In the genomic region with DNA sequence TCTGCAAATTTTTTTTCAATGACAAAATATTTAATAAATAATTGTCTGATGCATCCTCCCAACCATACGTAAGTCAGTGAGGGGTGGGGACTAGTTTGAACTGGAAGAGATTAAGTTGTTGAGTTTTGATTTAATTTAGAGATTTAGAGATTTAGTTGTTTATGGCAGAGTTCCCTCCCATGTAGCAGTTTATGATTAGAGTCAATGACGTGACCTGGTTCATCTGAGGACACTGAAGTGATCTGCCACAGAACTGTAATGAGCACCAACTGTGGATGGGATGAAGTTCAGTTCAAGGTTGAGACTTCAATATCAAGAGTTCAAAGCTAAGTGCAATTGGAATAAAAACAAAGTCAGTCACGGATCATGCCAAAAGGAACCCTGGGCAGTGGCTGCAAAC, we compare ENCODE assay signal across 29 cellular contexts.
"Had no signal": no experiment of that assay in that cellular context is flagged by ENCODE, and none has a peak within 500 bp of the region (broad histone marks: within the 10 kb centered on the region; RNA-seq: fewer than 3 reads in every experiment).

No MANE protein-coding gene starts in this region.

- H3K4me3 ChIP-seq: adrenal gland, body of pancreas, esophagus squamous epithelium, gastroesophageal sphincter had no signal

- H3K36me3 ChIP-seq: adrenal gland, esophagus squamous epithelium, gastroesophageal sphincter had no signal

- ATAC-seq: activated CD4-positive, alpha-beta T cell treated with anti-CD3 and anti-CD28 coated beads for 36 hours; activated CD8-positive, alpha-beta memory T cell treated with anti-CD3 and anti-CD28 coated beads, Interleukin-2, amount 10 ng/mL, durations not matched to agents 7 days and 5 days; activated CD8-positive, alpha-beta T cell treated with anti-CD3 and anti-CD28 coated beads, Interleukin-2, amount 10 ng/mL, durations not matched to agents 7 days and 5 days; activated naive CD8-positive, alpha-beta T cell treated with anti-CD3 and anti-CD28 coated beads, Interleukin-2, amount 50 U/mL, for 24 hours; body of pancreas; effector memory CD8-positive, alpha-beta T cell; gastroesophageal sphincter had no signal

- H3K27me3 ChIP-seq: adrenal gland, body of pancreas, esophagus squamous epithelium, gastroesophageal sphincter had no signal

- DNase-seq: activated CD4-positive, alpha-beta memory T cell treated with anti-CD3 and anti-CD28 coated beads for 36 hours; activated CD4-positive, alpha-beta T cell treated with anti-CD3 and anti-CD28 coated beads for 36 hours; activated CD4-positive, alpha-beta T cell treated with anti-CD3 and anti-CD28 coated beads, Interleukin-2, amount 10 ng/mL, durations not matched to agents 24 days and 14 days; activated CD4-positive, CD25-positive, alpha-beta regulatory T cell; activated CD4-positive, CD25-positive, alpha-beta regulatory T cell treated with anti-CD3 and anti-CD28 coated beads, Interleukin-2, amount 50 U/mL, for 72 hours; activated CD8-positive, alpha-beta memory T cell treated with anti-CD3 and anti-CD28 coated beads, Interleukin-2, amount 10 ng/mL, durations not matched to agents 7 days and 5 days; activated CD8-positive, alpha-beta memory T cell treated with anti-CD3 and anti-CD28 coated beads, Interleukin-2, amount 50 U/mL, for 4 hours; activated CD8-positive, alpha-beta T cell treated with anti-CD3 and anti-CD28 coated beads, Interleukin-2, amount 10 ng/mL, durations not matched to agents 7 days and 5 days; activated effector memory CD4-positive, alpha-beta T cell treated with anti-CD3 and anti-CD28 coated beads, Interleukin-2, amount 50 U/mL, for 16 hours; activated naive CD4-positive, alpha-beta T cell treated with anti-CD3 and anti-CD28 coated beads for 36 hours; activated naive CD8-positive, alpha-beta T cell treated with anti-CD3 and anti-CD28 coated beads for 36 hours; activated naive CD8-positive, alpha-beta T cell treated with anti-CD3 and anti-CD28 coated beads, Interleukin-2, amount 50 U/mL, for 24 hours; activated T-cell treated with anti-CD3 and anti-CD28 coated beads, Interleukin-2, amount 50 U/mL, for 1 hour; activated T-cell treated with anti-CD3 and anti-CD28 coated beads, Interleukin-2, amount 50 U/mL, for 48 hours; amygdala; aorta; body of pancreas; caudate nucleus; cortex of kidney; dermis blood vessel endothelial cell; effector CD4-positive, alpha-beta T cell; effector memory CD8-positive, alpha-beta T cell; erythroblast; esophagus squamous epithelium; foreskin melanocyte; T-helper 2 cell had no signal

- H3K9me3 ChIP-seq: adrenal gland, body of pancreas, esophagus squamous epithelium had no signal

- FAIRE-seq: colon had no signal

- H3K4me1 ChIP-seq: adrenal gland, body of pancreas, esophagus squamous epithelium, gastroesophageal sphincter had no signal

- H3K27ac ChIP-seq: adrenal gland, body of pancreas, esophagus squamous epithelium, gastroesophageal sphincter had no signal
